18 cellular contexts compared by ENCODE assay signal in genomic region chr5:151216781-151217180, GRCh38. TPM values are rescaled to one million over a fixed set of nuclear protein-coding genes. Genes with fewer than 3 reads are reported as not detected.
A peak's percentile ranks its signal among the peaks of the same experiment; 100 is the strongest.
DNase-seq lines count a peak whose midpoint lies in the region; ATAC-seq and TF ChIP-seq lines count a peak whose summit lies in the region.
"Had no signal": no experiment of that assay in that cellular context is flagged by ENCODE, and none has a peak within 500 bp of the region (broad histone marks: within the 10 kb centered on the region; RNA-seq: fewer than 3 reads in every experiment).

No MANE protein-coding gene starts in this region.

- peak overlapping the region in 10 of 11 experiments; percentile 85 to 98 (median 94); a peak in 20 of 22 replicates for H3K27ac ChIP-seq in BLaER1 treated with 17β-estradiol and CSF1 and Interleukin-3, amounts not matched to agents 10 nM and 100 nM
- peak overlapping the region; percentile 100 for H3K27ac ChIP-seq in DND-41 (ENCODE audit: low read length)
- H3K27ac ChIP-seq in trophoblast cell (ENCODE audit: low read depth, low read length), result no peak overlapping the region
- no peak overlapping the region for H3K27ac ChIP-seq in PC-9
- H3K27ac ChIP-seq: suprapubic skin had no signal

- TF ChIP-seq CTCF in DND-41 (IDR thresholded peaks at IDR 0.05; ENCODE audit: borderline replicate concordance, extremely low read depth, low read length, poor library complexity, severe bottlenecking), result no peak
- TF ChIP-seq CTCF in PC-9 (conservative IDR thresholded peaks at IDR 0.05), result no peak
- TF ChIP-seq CTCF in chondrocyte (IDR thresholded peaks at IDR 0.05), result no peak

- no peak overlapping the region for H3K4me3 ChIP-seq in BLaER1 treated with 17β-estradiol and CSF1 and Interleukin-3, amounts not matched to agents 10 nM and 100 nM
- peak overlapping the region in 1 of 2 experiments; percentile 84; a peak in 2 of 4 replicates for H3K4me3 ChIP-seq in DND-41 (ENCODE audit: low read depth in 1 of 2, low read length in 2 of 2)
- H3K4me3 ChIP-seq in trophoblast cell (ENCODE audit: low read depth, low read length), result no peak overlapping the region
- H3K4me3 ChIP-seq in PC-9, result no peak overlapping the region
- H3K4me3 ChIP-seq: Peyer's patch, suprapubic skin had no signal

- peak overlapping the region in 9 of 11 experiments; percentile 35 to 88 (median 83); a peak in 14 of 22 replicates for H3K9ac ChIP-seq in BLaER1 treated with 17β-estradiol and CSF1 and Interleukin-3, amounts not matched to agents 10 nM and 100 nM
- H3K9ac ChIP-seq in DND-41 (ENCODE audit: low read depth, low read length), result peak overlapping the region; percentile 99
- no peak overlapping the region for H3K9ac ChIP-seq in trophoblast cell (ENCODE audit: low read length)

- DNase-seq in DND-41 (no peak), trophoblast cell (peak; percentile 79 to 89), PC-9 (no peak), chondrocyte (ENCODE audit: low spot score) (no peak)
- no peak for DNase-seq in activated naive CD8-positive, alpha-beta T cell treated with anti-CD3 and anti-CD28 coated beads for 36 hours
- DNase-seq: activated gamma-delta T cell treated with Interleukin-2 at 50 U/mL for 16 hours, C1 segment of cervical spinal cord, endodermal cell, foreskin melanocyte, Kasumi-1, NCI-H1436 treated with DMSO at 0.1 percent for 48 hours, NCI-H524, occipital lobe had no signal

- no peaks in the 10 kb centered on the region for H3K9me3 ChIP-seq in BLaER1 treated with 17β-estradiol and CSF1 and Interleukin-3, amounts not matched to agents 10 nM and 100 nM (replicated peaks in 1 of 11)
- H3K9me3 ChIP-seq in DND-41 (ENCODE audit: insufficient read depth, low read length, severe bottlenecking) (no peaks in the 10 kb centered on the region), trophoblast cell (ENCODE audit: insufficient read depth, low read depth, low read length) (no peaks in the 10 kb centered on the region), PC-9 (ENCODE audit: insufficient read depth, low read depth) (no peaks in the 10 kb centered on the region)
- H3K9me3 ChIP-seq: Peyer's patch, suprapubic skin had no signal

- POLR2A ChIA-PET in PC-9 (lab: Charles Lee; ENCODE audit: unreplicated experiment), result no interaction called here

- no peak overlapping the region for H2BK12ac ChIP-seq in trophoblast cell (ENCODE audit: low read length)

- H3K4me1 ChIP-seq in BLaER1 treated with 17β-estradiol and CSF1 and Interleukin-3, amounts not matched to agents 10 nM and 100 nM, result peaks cover 97 to 99% (median 98%) of the 10 kb centered on the region in 10 experiments
- H3K4me1 ChIP-seq in DND-41 (ENCODE audit: insufficient read depth, low read length), result peaks cover 77% of the 10 kb centered on the region
- H3K4me1 ChIP-seq in trophoblast cell (ENCODE audit: control insufficient read depth in 1 of 2, insufficient read depth in 2 of 2, low read length in 2 of 2), result peaks cover 20 to 34% of the 10 kb centered on the region in 2 experiments
- no peaks in the 10 kb centered on the region for H3K4me1 ChIP-seq in PC-9 (replicated peaks; ENCODE audit: insufficient read depth)

- H2AK5ac ChIP-seq in trophoblast cell (ENCODE audit: low read length), result no peak overlapping the region

- no peak overlapping the region for H2BK120ac ChIP-seq in trophoblast cell (ENCODE audit: insufficient read depth, low read length, poor library complexity)

- H3K9me3 Mint-ChIP-seq in activated naive CD8-positive, alpha-beta T cell treated with anti-CD3 and anti-CD28 coated beads for 36 hours, result no peaks in the 10 kb centered on the region
- H3K9me3 Mint-ChIP-seq in chondrocyte (ENCODE audit: low read depth), result no peaks in the 10 kb centered on the region
- H3K9me3 Mint-ChIP-seq: endodermal cell had no signal

- H2BK5ac ChIP-seq in trophoblast cell (ENCODE audit: low read depth, low read length, poor library complexity), result no peak overlapping the region

- H3K4me2 ChIP-seq in BLaER1 treated with 17β-estradiol and CSF1 and Interleukin-3, amounts not matched to agents 10 nM and 100 nM, result peak overlapping the region; percentile 86 to 99 (median 95)
- H3K4me2 ChIP-seq in DND-41 (ENCODE audit: insufficient read depth, low read length) (peak overlapping the region; percentile 89), trophoblast cell (ENCODE audit: low read length) (no peak overlapping the region), PC-9 (no peak overlapping the region)

- H3K9me2 ChIP-seq in PC-9 (ENCODE audit: insufficient read depth), result no peaks in the 10 kb centered on the region

- H3K79me2 ChIP-seq in DND-41 (ENCODE audit: insufficient read depth, low read length), result peaks cover 95% of the 10 kb centered on the region
- H3K79me2 ChIP-seq in trophoblast cell (ENCODE audit: control insufficient read depth, insufficient read depth, low read length, poor library complexity), result no peaks in the 10 kb centered on the region
- H3K79me2 ChIP-seq in PC-9 (ENCODE audit: low read depth), result no peaks in the 10 kb centered on the region

- H3K18ac ChIP-seq in trophoblast cell (ENCODE audit: low read length), result no peak overlapping the region

- no peak overlapping the region for H3K14ac ChIP-seq in trophoblast cell (ENCODE audit: low read length)

- H3K4me1 Mint-ChIP-seq in activated naive CD8-positive, alpha-beta T cell treated with anti-CD3 and anti-CD28 coated beads for 36 hours, result peaks cover 84% of the 10 kb centered on the region
- peaks cover 4% of the 10 kb centered on the region for H3K4me1 Mint-ChIP-seq in chondrocyte (ENCODE audit: low read depth)

- H3K27ac Mint-ChIP-seq in activated naive CD8-positive, alpha-beta T cell treated with anti-CD3 and anti-CD28 coated beads for 36 hours, result peak overlapping the region; percentile 61
- no peak overlapping the region for H3K27ac Mint-ChIP-seq in chondrocyte (ENCODE audit: unreplicated experiment)
- H3K27ac Mint-ChIP-seq: endodermal cell had no signal

- no peak overlapping the region for H2AFZ ChIP-seq in DND-41 (ENCODE audit: low read depth, low read length)
- H2AFZ ChIP-seq in trophoblast cell (ENCODE audit: insufficient read depth, low read length, poor library complexity), result no peak overlapping the region
- no peak overlapping the region for H2AFZ ChIP-seq in PC-9

- peaks cover 69% of the 10 kb centered on the region for H3K36me3 Mint-ChIP-seq in activated naive CD8-positive, alpha-beta T cell treated with anti-CD3 and anti-CD28 coated beads for 36 hours
- no peaks in the 10 kb centered on the region for H3K36me3 Mint-ChIP-seq in chondrocyte (ENCODE audit: low read depth)

- no peaks in the 10 kb centered on the region for H3K27me3 Mint-ChIP-seq in activated naive CD8-positive, alpha-beta T cell treated with anti-CD3 and anti-CD28 coated beads for 36 hours
- peaks cover 3% of the 10 kb centered on the region for H3K27me3 Mint-ChIP-seq in chondrocyte (ENCODE audit: low read depth)

- H3K27me3 ChIP-seq in BLaER1 treated with 17β-estradiol and CSF1 and Interleukin-3, amounts not matched to agents 10 nM and 100 nM, result no peaks in the 10 kb centered on the region
- H3K27me3 ChIP-seq in DND-41 (ENCODE audit: insufficient read depth, low read length, poor library complexity) (no peaks in the 10 kb centered on the region), trophoblast cell (ENCODE audit: insufficient read depth, low read length) (no peaks in the 10 kb centered on the region), PC-9 (ENCODE audit: insufficient read depth, low read depth) (no peaks in the 10 kb centered on the region)
- H3K27me3 ChIP-seq: Peyer's patch, suprapubic skin had no signal

- H3K23ac ChIP-seq in trophoblast cell (ENCODE audit: low read length), result no peak overlapping the region

- peaks cover 13% of the 10 kb centered on the region for H3K79me1 ChIP-seq in trophoblast cell (ENCODE audit: low read length)

- no peak overlapping the region for H3K4me3 Mint-ChIP-seq in activated naive CD8-positive, alpha-beta T cell treated with anti-CD3 and anti-CD28 coated beads for 36 hours
- no peak overlapping the region for H3K4me3 Mint-ChIP-seq in chondrocyte (ENCODE audit: unreplicated experiment)
- H3K4me3 Mint-ChIP-seq: endodermal cell had no signal

- CTCF ChIA-PET in PC-9 (lab: Charles Lee), result no interaction called here

- ATAC-seq in DND-41 (ENCODE audit: insufficient read depth, low read depth) (no peak), GM18517 (IDR thresholded peaks at IDR 0.05; ENCODE audit: unreplicated experiment) (no peak)
- ATAC-seq: activated CD4-positive, CD25-positive, alpha-beta regulatory T cell treated with anti-CD3 and anti-CD28 coated beads, Interleukin-2, amount 50 U/mL, for 24 hours had no signal

- intact Hi-C loops in PC-9 (cut with micrococcal nuclease; ENCODE audit: unreplicated experiment), result no loop called here

- H4K91ac ChIP-seq in trophoblast cell (ENCODE audit: low read depth, low read length), result no peak overlapping the region

- no peak overlapping the region for H3K4ac ChIP-seq in trophoblast cell (ENCODE audit: low read depth, low read length)

- peaks cover 0 to 59% (median 16%) of the 10 kb centered on the region in 11 experiments; a peak in 12 of 22 replicates for H3K36me3 ChIP-seq in BLaER1 treated with 17β-estradiol and CSF1 and Interleukin-3, amounts not matched to agents 10 nM and 100 nM
- peaks cover 90% of the 10 kb centered on the region for H3K36me3 ChIP-seq in DND-41 (ENCODE audit: insufficient read depth, low read length)
- H3K36me3 ChIP-seq in trophoblast cell (ENCODE audit: control insufficient read depth in 1 of 2, insufficient read depth in 2 of 2, low read length in 2 of 2), result no peaks in the 10 kb centered on the region
- H3K36me3 ChIP-seq in PC-9 (ENCODE audit: low read depth), result no peaks in the 10 kb centered on the region
- H3K36me3 ChIP-seq: Peyer's patch, suprapubic skin had no signal

- H4K12ac ChIP-seq in trophoblast cell (ENCODE audit: low read depth, low read length), result no peak overlapping the region

- no peaks in the 10 kb centered on the region for H3F3A ChIP-seq in PC-9 (ENCODE audit: insufficient read depth, low read depth)

- BruUV-seq in PC-9 (replicated peaks; lab: Mats Ljungman, UMichigan), result no TSS peak

- H4K8ac ChIP-seq in trophoblast cell (ENCODE audit: low read depth, low read length), result no peak overlapping the region

- WGBS in trophoblast cell (ENCODE audit: extremely low coverage, insufficient coverage, insufficient read length), result no CpG with 5 or more reads among the region's 5 CpGs

- H4K20me1 ChIP-seq in BLaER1 treated with 17β-estradiol and CSF1 and Interleukin-3, amounts not matched to agents 10 nM and 100 nM, result peaks cover 8 to 26% (median 17%) of the 10 kb centered on the region in 11 experiments; a peak in 16 of 22 replicates
- H4K20me1 ChIP-seq in DND-41 (ENCODE audit: insufficient read depth, low read length), result peaks cover 59% of the 10 kb centered on the region
- H4K20me1 ChIP-seq in PC-9 (ENCODE audit: insufficient read depth), result no peaks in the 10 kb centered on the region

RNA-seq across cellular contexts. Expression of gene CCDC69, which starts 7.1 kb away (rescaled TPM):
- 10 to 100 TPM; 27.5 to 29.6 TPM for total RNA-seq in activated naive CD8-positive, alpha-beta T cell treated with anti-CD3 and anti-CD28 coated beads for 36 hours
- polyA plus RNA-seq in trophoblast cell (2013), result 9.9 and 10.2 TPM in 2 replicates
- total RNA-seq in PC-9 (2021) (0.35 and 0.50 TPM in 2 replicates), chondrocyte (1.2 to 1.5 TPM (median 1.3 TPM) in 3 replicates)

RNA-seq across cellular contexts. Expression of gene GM2A, which starts 36.2 kb away (rescaled TPM):
- total RNA-seq in activated naive CD8-positive, alpha-beta T cell treated with anti-CD3 and anti-CD28 coated beads for 36 hours, result 10 to 100 TPM; 18.0 to 18.8 TPM
- polyA plus RNA-seq in trophoblast cell (2013), result 103 and 109 TPM in 2 replicates
- total RNA-seq in PC-9 (2021) (24.5 and 26.7 TPM in 2 replicates), chondrocyte (21.4 to 29.1 TPM (median 21.7 TPM) in 3 replicates)

RNA-seq across cellular contexts. Expression of gene ANXA6, which starts 59.2 kb away (rescaled TPM):
- 100 to 1,000 TPM; 407 to 417 TPM for total RNA-seq in activated naive CD8-positive, alpha-beta T cell treated with anti-CD3 and anti-CD28 coated beads for 36 hours
- polyA plus RNA-seq in trophoblast cell (2013), result 81.4 and 88.5 TPM in 2 replicates
- total RNA-seq in PC-9 (2021) (18.0 and 22.4 TPM in 2 replicates), chondrocyte (333 to 456 TPM (median 450 TPM) in 3 replicates)

Comparison
In these comparisons a context has a peak if more than half of its experiments do, and no peak if none do; other contexts are left out.
1. H3K27ac ChIP-seq: peak in BLaER1 treated with 17β-estradiol and CSF1 and Interleukin-3, amounts not matched to agents 10 nM and 100 nM (10 of 11) and DND-41 (single experiment); none in trophoblast cell (single experiment) and PC-9 (single experiment).
2. H3K4me2 ChIP-seq: peak in BLaER1 treated with 17β-estradiol and CSF1 and Interleukin-3, amounts not matched to agents 10 nM and 100 nM (11 of 11) and DND-41 (single experiment); none in trophoblast cell (single experiment) and PC-9 (single experiment).
3. DNase-seq: peak in trophoblast cell (2 of 2); none in DND-41 (single experiment), activated naive CD8-positive, alpha-beta T cell treated with anti-CD3 and anti-CD28 coated beads for 36 hours (single experiment), PC-9 (0 of 2) and chondrocyte (single experiment).
4. RNA of gene CCDC69, which starts 7.1 kb away (total RNA-seq): 27.5 to 29.6 TPM in activated naive CD8-positive, alpha-beta T cell treated with anti-CD3 and anti-CD28 coated beads for 36 hours; 1.2 to 1.5 TPM in chondrocyte and 0.35 to 0.50 TPM in PC-9; every median in the first group is over 10 times any median in the second.
5. RNA of gene ANXA6, which starts 59.2 kb away (total RNA-seq): 333 to 456 TPM in chondrocyte and 407 to 417 TPM in activated naive CD8-positive, alpha-beta T cell treated with anti-CD3 and anti-CD28 coated beads for 36 hours; 18.0 to 22.4 TPM in PC-9; every median in the first group is over 10 times any median in the second.